ENCODE assay signal across 8 cellular contexts in genomic region chr4:52804-53479, GRCh38. TPM values are rescaled to one million over a fixed set of nuclear protein-coding genes. Genes with fewer than 3 reads are reported as not detected.
DNase-seq lines count a peak whose midpoint lies in the region; ATAC-seq and TF ChIP-seq lines count a peak whose summit lies in the region.
"Not testable (repeated sequence)": the region's sequence is repeated elsewhere in the genome, so short reads cannot be mapped to it uniquely, and the experiment has no call there.

Gene ZNF595 (plus strand): TSS chr4:53321. CDS start chr4:53489, 168 bp downstream.

- peak within 1 kb of the TSS; percentile 49 for H3K4me3 ChIP-seq in AG04449 (ENCODE audit: low read depth, low read length)
- H3K4me3 ChIP-seq in Jurkat, Clone E6-1 (ENCODE audit: low read length) = peak within 1 kb of the TSS; percentile 21; the same call in 1 of the 2 replicates
- H3K4me3 ChIP-seq in smooth muscle cell = peak within 1 kb of the TSS; percentile 46

- H3K4me2 ChIP-seq in smooth muscle cell = peak within 1 kb of the TSS; percentile 74

- H3F3A ChIP-seq in smooth muscle cell (ENCODE audit: low read depth) = not testable (repeated sequence)

- H2AFZ ChIP-seq in smooth muscle cell (ENCODE audit: low read depth) = not testable (repeated sequence)

- H3K79me2 ChIP-seq in smooth muscle cell (ENCODE audit: low read depth) = not testable (repeated sequence)

- not testable (repeated sequence) for H3K4me1 ChIP-seq in smooth muscle cell (ENCODE audit: low read depth)

- H3K4me1 Mint-ChIP-seq in activated CD8-positive, alpha-beta T cell treated with anti-CD3 and anti-CD28 coated beads for 36 hours (ENCODE audit: low read depth) = not testable (repeated sequence)

- H3K9me3 Mint-ChIP-seq in activated CD8-positive, alpha-beta T cell treated with anti-CD3 and anti-CD28 coated beads for 36 hours = not testable (repeated sequence)

- not testable (repeated sequence) for H3K36me3 Mint-ChIP-seq in activated CD8-positive, alpha-beta T cell treated with anti-CD3 and anti-CD28 coated beads for 36 hours (ENCODE audit: low read depth)

- not testable (repeated sequence) for H3K36me3 ChIP-seq in smooth muscle cell (ENCODE audit: low read depth)

- H3K27ac Mint-ChIP-seq in activated CD8-positive, alpha-beta T cell treated with anti-CD3 and anti-CD28 coated beads for 36 hours = not testable (repeated sequence)

- not testable (repeated sequence) for DNase-seq in AG04449 (ENCODE audit: low read depth, low spot score); Jurkat, Clone E6-1 (ENCODE audit: low read depth, low spot score); smooth muscle cell (lab: John Stamatoyannopoulos, UW; ENCODE audit: unreplicated experiment)
- DNase-seq in activated CD8-positive, alpha-beta T cell treated with anti-CD3 and anti-CD28 coated beads for 36 hours = peak; percentile 27
- DNase-seq in central memory CD4-positive, alpha-beta T cell = peak; percentile 26
- DNase-seq in Right ventricle myocardium superior = peak; percentile 54
- peak; percentile 27 for DNase-seq in mucosa of gallbladder (ENCODE audit: low spot score)

- H3K9me3 ChIP-seq in smooth muscle cell (replicated peaks; ENCODE audit: low read depth) = not testable (repeated sequence)

- H3K4me3 Mint-ChIP-seq in activated CD8-positive, alpha-beta T cell treated with anti-CD3 and anti-CD28 coated beads for 36 hours = not testable (repeated sequence)

- CTCF ChIA-PET in AG04449 (lab: Yijun Ruan, JAX) = not testable (repeated sequence)
- CTCF ChIA-PET in activated CD8-positive, alpha-beta T cell treated with anti-CD3 and anti-CD28 coated beads for 36 hours (lab: Charles Lee) = interaction anchor here (1.0 to 1.4 kb wide), 2 partner anchors 17 to 25 kb away, joined by 3 read pairs; no protein-coding TSS in a partner anchor

- peak; percentile 46 for ATAC-seq in GM21515 (IDR thresholded peaks at IDR 0.05; ENCODE audit: unreplicated experiment)
- peak; percentile 77 for ATAC-seq in activated CD8-positive, alpha-beta T cell treated with anti-CD3 and anti-CD28 coated beads for 36 hours
- peak; percentile 96 for ATAC-seq in Right ventricle myocardium superior (ENCODE audit: poor library complexity)

- TF ChIP-seq CTCF in AG04449 (IDR thresholded peaks at IDR 0.05; ENCODE audit: insufficient read depth, low read length, missing control alignments); activated CD8-positive, alpha-beta T cell treated with anti-CD3 and anti-CD28 coated beads for 36 hours (IDR thresholded peaks at IDR 0.05); smooth muscle cell (IDR thresholded peaks at IDR 0.05; ENCODE audit: borderline replicate concordance, insufficient read depth, poor library complexity, severe bottlenecking): not testable (repeated sequence)

- not testable (repeated sequence) for H3K27me3 ChIP-seq in smooth muscle cell (ENCODE audit: low read depth)

- WGBS in smooth muscle cell (ENCODE audit: low lambda C conversion rate) = 49% methylated on average over 24 of the region's 29 CpGs

- H3K27me3 Mint-ChIP-seq in activated CD8-positive, alpha-beta T cell treated with anti-CD3 and anti-CD28 coated beads for 36 hours = not testable (repeated sequence)

- intact Hi-C loops in activated CD8-positive, alpha-beta T cell treated with anti-CD3 and anti-CD28 coated beads for 36 hours (cut with micrococcal nuclease); Right ventricle myocardium superior (cut with DNase I): not testable (repeated sequence)

- not testable (repeated sequence) for H3K9ac ChIP-seq in smooth muscle cell (ENCODE audit: low read depth)

- POLR2A ChIA-PET in AG04449 (lab: Yijun Ruan, JAX) = interaction anchor here (1.0 kb wide), 1 partner anchor 72 kb away, joined by 3 read pairs; the partner anchor contains the start of gene ZNF718
- POLR2A ChIA-PET in activated CD8-positive, alpha-beta T cell treated with anti-CD3 and anti-CD28 coated beads for 36 hours (lab: Charles Lee) = interaction anchor here (1.3 to 1.4 kb wide), 2 partner anchors 24 to 72 kb away, joined by 3 read pairs; partner anchors contain the start of gene ZNF718

- not testable (repeated sequence) for H3K27ac ChIP-seq in smooth muscle cell (ENCODE audit: low read depth)

- not testable (repeated sequence) for H4K20me1 ChIP-seq in smooth muscle cell (ENCODE audit: low read depth)

RNA-seq across cellular contexts. Expression of gene ZNF595, which starts in this region (rescaled TPM):
- 3.3 TPM for polyA plus RNA-seq in Jurkat, Clone E6-1 (2012; ENCODE audit: insufficient read depth, insufficient read length)
- 1 to 10 TPM; 5.6 to 5.8 TPM for total RNA-seq in activated CD8-positive, alpha-beta T cell treated with anti-CD3 and anti-CD28 coated beads for 36 hours
- total RNA-seq in Right ventricle myocardium superior = 6.8 TPM
- total RNA-seq in mucosa of gallbladder = 17.6 TPM
- 9.2 and 10.3 TPM in 2 replicates for total RNA-seq in smooth muscle cell
- 2.7 and 7.0 TPM in 2 replicates for polyA plus RNA-seq in smooth muscle cell

Comparison
In these comparisons a context has a peak if more than half of its experiments do, and no peak if none do; other contexts are left out.
1. ATAC-seq: peak in every context shown above with its lines; median percentile 96 in Right ventricle myocardium superior; 77 in activated CD8-positive, alpha-beta T cell treated with anti-CD3 and anti-CD28 coated beads for 36 hours; 46 in GM21515.